Comparison of ENCODE assay signal across 1 cellular context in the genomic region with DNA sequence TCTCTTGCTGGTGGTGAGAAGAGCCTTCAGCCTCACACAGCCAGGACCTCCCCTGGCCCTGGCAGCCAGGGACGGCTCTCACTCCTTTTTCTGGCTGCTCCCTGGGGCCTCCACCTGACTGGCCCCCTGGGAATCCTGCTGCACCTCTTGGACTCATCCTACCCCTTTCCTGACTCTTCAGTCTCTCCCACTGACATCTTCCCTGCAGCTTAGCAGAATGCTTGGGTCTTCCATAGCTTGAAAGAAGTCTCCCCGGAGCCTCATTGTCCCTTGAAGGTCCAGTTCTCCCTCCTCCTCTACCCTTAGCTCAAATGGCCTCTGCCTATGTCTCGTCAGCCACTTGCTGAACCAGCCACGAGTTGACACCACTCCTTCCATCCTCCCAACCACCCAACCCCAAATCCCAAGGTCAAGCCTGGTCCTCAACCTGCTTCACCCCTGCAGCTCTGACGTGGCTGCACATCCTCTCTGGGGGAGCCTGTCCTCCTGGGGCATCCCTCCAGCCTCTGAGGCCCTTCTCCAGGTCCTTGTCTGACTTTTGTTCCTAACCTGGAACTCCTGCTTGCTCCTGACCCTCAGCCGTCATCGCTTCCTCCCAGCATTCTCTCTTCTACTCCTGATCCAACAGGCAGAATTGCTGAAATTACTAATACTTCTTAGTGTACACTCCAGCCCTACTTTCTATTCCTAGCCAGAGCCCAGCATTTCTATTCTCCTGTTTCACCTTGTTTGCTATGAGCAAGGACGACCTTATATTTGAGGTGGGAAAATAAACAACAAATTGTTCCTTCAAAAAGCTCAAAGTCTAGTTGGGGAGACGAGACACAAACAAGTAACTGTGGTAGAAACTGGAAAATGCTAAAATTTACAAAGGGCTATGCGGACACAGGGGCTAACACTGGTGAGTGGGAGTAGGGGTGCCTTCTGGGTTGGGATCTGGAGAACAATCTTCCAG.
A peak's percentile ranks its signal among the peaks of the same experiment; 100 is the strongest.
TF ChIP-seq lines count a peak whose summit lies in the region.

No MANE protein-coding gene starts in this region.

TF ChIP-seq in HepG2, 621 proteins besides CTCF, POLR2A, EP300 and RAD21 (continued from another document and continues in another):
- TF ChIP-seq, protein P1, sequence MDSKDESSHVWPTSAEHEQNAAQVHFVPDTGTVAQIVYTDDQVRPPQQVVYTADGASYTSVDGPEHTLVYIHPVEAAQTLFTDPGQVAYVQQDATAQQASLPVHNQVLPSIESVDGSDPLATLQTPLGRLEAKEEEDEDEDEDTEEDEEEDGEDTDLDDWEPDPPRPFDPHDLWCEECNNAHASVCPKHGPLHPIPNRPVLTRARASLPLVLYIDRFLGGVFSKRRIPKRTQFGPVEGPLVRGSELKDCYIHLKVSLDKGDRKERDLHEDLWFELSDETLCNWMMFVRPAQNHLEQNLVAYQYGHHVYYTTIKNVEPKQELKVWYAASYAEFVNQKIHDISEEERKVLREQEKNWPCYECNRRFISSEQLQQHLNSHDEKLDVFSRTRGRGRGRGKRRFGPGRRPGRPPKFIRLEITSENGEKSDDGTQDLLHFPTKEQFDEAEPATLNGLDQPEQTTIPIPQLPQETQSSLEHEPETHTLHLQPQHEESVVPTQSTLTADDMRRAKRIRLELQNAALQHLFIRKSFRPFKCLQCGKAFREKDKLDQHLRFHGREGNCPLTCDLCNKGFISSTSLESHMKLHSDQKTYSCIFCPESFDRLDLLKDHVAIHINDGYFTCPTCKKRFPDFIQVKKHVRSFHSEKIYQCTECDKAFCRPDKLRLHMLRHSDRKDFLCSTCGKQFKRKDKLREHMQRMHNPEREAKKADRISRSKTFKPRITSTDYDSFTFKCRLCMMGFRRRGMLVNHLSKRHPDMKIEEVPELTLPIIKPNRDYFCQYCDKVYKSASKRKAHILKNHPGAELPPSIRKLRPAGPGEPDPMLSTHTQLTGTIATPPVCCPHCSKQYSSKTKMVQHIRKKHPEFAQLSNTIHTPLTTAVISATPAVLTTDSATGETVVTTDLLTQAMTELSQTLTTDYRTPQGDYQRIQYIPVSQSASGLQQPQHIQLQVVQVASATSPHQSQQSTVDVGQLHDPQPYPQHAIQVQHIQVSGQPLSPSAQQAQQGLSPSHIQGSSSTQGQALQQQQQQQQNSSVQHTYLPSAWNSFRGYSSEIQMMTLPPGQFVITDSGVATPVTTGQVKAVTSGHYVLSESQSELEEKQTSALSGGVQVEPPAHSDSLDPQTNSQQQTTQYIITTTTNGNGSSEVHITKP (CRISPR knock-in tag; IDR thresholded peaks at IDR 0.05; ENCODE audit: low read depth): no peak
- no peak for TF ChIP-seq ZNF224 (CRISPR knock-in tag; IDR thresholded peaks at IDR 0.05)
- TF ChIP-seq ZNF891 (CRISPR knock-in tag; IDR thresholded peaks at IDR 0.05): no peak; the same call in 1 of the 2 replicates
- TF ChIP-seq, protein P2, sequence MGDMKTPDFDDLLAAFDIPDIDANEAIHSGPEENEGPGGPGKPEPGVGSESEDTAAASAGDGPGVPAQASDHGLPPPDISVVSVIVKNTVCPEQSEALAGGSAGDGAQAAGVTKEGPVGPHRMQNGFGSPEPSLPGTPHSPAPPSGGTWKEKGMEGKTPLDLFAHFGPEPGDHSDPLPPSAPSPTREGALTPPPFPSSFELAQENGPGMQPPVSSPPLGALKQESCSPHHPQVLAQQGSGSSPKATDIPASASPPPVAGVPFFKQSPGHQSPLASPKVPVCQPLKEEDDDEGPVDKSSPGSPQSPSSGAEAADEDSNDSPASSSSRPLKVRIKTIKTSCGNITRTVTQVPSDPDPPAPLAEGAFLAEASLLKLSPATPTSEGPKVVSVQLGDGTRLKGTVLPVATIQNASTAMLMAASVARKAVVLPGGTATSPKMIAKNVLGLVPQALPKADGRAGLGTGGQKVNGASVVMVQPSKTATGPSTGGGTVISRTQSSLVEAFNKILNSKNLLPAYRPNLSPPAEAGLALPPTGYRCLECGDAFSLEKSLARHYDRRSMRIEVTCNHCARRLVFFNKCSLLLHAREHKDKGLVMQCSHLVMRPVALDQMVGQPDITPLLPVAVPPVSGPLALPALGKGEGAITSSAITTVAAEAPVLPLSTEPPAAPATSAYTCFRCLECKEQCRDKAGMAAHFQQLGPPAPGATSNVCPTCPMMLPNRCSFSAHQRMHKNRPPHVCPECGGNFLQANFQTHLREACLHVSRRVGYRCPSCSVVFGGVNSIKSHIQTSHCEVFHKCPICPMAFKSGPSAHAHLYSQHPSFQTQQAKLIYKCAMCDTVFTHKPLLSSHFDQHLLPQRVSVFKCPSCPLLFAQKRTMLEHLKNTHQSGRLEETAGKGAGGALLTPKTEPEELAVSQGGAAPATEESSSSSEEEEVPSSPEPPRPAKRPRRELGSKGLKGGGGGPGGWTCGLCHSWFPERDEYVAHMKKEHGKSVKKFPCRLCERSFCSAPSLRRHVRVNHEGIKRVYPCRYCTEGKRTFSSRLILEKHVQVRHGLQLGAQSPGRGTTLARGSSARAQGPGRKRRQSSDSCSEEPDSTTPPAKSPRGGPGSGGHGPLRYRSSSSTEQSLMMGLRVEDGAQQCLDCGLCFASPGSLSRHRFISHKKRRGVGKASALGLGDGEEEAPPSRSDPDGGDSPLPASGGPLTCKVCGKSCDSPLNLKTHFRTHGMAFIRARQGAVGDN (CRISPR knock-in tag; IDR thresholded peaks at IDR 0.05): peak; percentile 76
- no peak for TF ChIP-seq BRCA1 (CRISPR knock-in tag; IDR thresholded peaks at IDR 0.05)
- TF ChIP-seq, protein P3, sequence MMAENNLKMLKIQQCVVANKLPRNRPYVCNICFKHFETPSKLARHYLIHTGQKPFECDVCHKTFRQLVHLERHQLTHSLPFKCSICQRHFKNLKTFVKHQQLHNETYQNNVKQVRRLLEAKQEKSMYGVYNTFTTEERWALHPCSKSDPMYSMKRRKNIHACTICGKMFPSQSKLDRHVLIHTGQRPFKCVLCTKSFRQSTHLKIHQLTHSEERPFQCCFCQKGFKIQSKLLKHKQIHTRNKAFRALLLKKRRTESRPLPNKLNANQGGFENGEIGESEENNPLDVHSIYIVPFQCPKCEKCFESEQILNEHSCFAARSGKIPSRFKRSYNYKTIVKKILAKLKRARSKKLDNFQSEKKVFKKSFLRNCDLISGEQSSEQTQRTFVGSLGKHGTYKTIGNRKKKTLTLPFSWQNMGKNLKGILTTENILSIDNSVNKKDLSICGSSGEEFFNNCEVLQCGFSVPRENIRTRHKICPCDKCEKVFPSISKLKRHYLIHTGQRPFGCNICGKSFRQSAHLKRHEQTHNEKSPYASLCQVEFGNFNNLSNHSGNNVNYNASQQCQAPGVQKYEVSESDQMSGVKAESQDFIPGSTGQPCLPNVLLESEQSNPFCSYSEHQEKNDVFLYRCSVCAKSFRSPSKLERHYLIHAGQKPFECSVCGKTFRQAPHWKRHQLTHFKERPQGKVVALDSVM (CRISPR knock-in tag; IDR thresholded peaks at IDR 0.05): no peak
- peak; percentile 51; the same call in 1 of the 2 replicates for TF ChIP-seq MTA1 (CRISPR knock-in tag; IDR thresholded peaks at IDR 0.05; ENCODE audit: borderline replicate concordance)
- no peak for TF ChIP-seq ATM (IDR thresholded peaks at IDR 0.05; ENCODE audit: borderline replicate concordance)
- TF ChIP-seq MYNN (CRISPR knock-in tag; IDR thresholded peaks at IDR 0.05; ENCODE audit: low read depth): no peak
- TF ChIP-seq BORCS8-MEF2B (CRISPR knock-in tag; IDR thresholded peaks at IDR 0.05): 0 out of 2 replicates have a peak, but pooled peaks have one; percentile 23
- TF ChIP-seq MTF1 (CRISPR knock-in tag; IDR thresholded peaks at IDR 0.05): no peak
- 0 out of 2 replicates have a peak, but pooled peaks have one; percentile 21 for TF ChIP-seq GATAD1 (CRISPR knock-in tag; IDR thresholded peaks at IDR 0.05)
- TF ChIP-seq ZNF563 (CRISPR knock-in tag; IDR thresholded peaks at IDR 0.05): no peak
- TF ChIP-seq PCBP1 (IDR thresholded peaks at IDR 0.05; ENCODE audit: borderline replicate concordance, low read depth, low read length): no peak
- no peak for TF ChIP-seq NAIF1 (CRISPR knock-in tag; IDR thresholded peaks at IDR 0.05; ENCODE audit: borderline replicate concordance)
- TF ChIP-seq FOXA1 (IDR thresholded peaks at IDR 0.05): no peak
- TF ChIP-seq FOXA1 (CRISPR knock-in tag; IDR thresholded peaks at IDR 0.05): 0 out of 2 replicates have a peak, but pooled peaks have one; percentile 24
- TF ChIP-seq, protein P4, sequence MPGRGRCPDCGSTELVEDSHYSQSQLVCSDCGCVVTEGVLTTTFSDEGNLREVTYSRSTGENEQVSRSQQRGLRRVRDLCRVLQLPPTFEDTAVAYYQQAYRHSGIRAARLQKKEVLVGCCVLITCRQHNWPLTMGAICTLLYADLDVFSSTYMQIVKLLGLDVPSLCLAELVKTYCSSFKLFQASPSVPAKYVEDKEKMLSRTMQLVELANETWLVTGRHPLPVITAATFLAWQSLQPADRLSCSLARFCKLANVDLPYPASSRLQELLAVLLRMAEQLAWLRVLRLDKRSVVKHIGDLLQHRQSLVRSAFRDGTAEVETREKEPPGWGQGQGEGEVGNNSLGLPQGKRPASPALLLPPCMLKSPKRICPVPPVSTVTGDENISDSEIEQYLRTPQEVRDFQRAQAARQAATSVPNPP (CRISPR knock-in tag; IDR thresholded peaks at IDR 0.05): no peak
- TF ChIP-seq, protein P5, sequence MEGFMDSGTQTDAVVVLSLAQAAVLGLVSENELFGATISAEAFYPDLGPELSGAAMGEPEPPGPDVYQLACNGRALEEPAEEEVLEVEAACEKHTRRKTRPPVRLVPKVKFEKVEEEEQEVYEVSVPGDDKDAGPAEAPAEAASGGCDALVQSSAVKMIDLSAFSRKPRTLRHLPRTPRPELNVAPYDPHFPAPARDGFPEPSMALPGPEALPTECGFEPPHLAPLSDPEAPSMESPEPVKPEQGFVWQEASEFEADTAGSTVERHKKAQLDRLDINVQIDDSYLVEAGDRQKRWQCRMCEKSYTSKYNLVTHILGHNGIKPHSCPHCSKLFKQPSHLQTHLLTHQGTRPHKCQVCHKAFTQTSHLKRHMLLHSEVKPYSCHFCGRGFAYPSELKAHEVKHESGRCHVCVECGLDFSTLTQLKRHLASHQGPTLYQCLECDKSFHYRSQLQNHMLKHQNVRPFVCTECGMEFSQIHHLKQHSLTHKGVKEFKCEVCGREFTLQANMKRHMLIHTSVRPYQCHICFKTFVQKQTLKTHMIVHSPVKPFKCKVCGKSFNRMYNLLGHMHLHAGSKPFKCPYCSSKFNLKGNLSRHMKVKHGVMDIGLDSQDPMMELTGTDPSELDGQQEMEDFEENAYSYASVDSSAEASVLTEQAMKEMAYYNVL (CRISPR knock-in tag; IDR thresholded peaks at IDR 0.05; ENCODE audit: borderline replicate concordance): no peak
- TF ChIP-seq, protein P6, sequence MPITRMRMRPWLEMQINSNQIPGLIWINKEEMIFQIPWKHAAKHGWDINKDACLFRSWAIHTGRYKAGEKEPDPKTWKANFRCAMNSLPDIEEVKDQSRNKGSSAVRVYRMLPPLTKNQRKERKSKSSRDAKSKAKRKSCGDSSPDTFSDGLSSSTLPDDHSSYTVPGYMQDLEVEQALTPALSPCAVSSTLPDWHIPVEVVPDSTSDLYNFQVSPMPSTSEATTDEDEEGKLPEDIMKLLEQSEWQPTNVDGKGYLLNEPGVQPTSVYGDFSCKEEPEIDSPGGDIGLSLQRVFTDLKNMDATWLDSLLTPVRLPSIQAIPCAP (CRISPR knock-in tag; IDR thresholded peaks at IDR 0.05; ENCODE audit: low read depth): no peak
- TF ChIP-seq ATF7 (IDR thresholded peaks at IDR 0.05): no peak
- no peak for TF ChIP-seq ATF7 (CRISPR knock-in tag; IDR thresholded peaks at IDR 0.05)
- no peak for TF ChIP-seq SMARCC2 (IDR thresholded peaks at IDR 0.05)
- TF ChIP-seq ESRRA (CRISPR knock-in tag; IDR thresholded peaks at IDR 0.05; ENCODE audit: low read depth): no peak
- no peak for TF ChIP-seq RFX1 (IDR thresholded peaks at IDR 0.05)
- TF ChIP-seq, protein P7, sequence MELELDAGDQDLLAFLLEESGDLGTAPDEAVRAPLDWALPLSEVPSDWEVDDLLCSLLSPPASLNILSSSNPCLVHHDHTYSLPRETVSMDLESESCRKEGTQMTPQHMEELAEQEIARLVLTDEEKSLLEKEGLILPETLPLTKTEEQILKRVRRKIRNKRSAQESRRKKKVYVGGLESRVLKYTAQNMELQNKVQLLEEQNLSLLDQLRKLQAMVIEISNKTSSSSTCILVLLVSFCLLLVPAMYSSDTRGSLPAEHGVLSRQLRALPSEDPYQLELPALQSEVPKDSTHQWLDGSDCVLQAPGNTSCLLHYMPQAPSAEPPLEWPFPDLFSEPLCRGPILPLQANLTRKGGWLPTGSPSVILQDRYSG (CRISPR knock-in tag; IDR thresholded peaks at IDR 0.05): no peak
- TF ChIP-seq FIP1L1 (IDR thresholded peaks at IDR 0.05; ENCODE audit: borderline replicate concordance, insufficient read depth, low read depth, low read length): no peak
- no peak for TF ChIP-seq ZNF589 (CRISPR knock-in tag; conservative IDR thresholded peaks at IDR 0.05)
- TF ChIP-seq ZNF607 (CRISPR knock-in tag; IDR thresholded peaks at IDR 0.05; ENCODE audit: borderline replicate concordance): no peak; the same call in 1 of the 2 replicates
- TF ChIP-seq SIN3A (IDR thresholded peaks at IDR 0.05; ENCODE audit: borderline replicate concordance, low read depth, low read length): no peak
- TF ChIP-seq RFXAP (CRISPR knock-in tag; IDR thresholded peaks at IDR 0.05; ENCODE audit: borderline replicate concordance): no peak
- no peak for TF ChIP-seq ZFAT (CRISPR knock-in tag; conservative IDR thresholded peaks at IDR 0.05)
- no peak for TF ChIP-seq RFXANK (CRISPR knock-in tag; IDR thresholded peaks at IDR 0.05)
- TF ChIP-seq, protein P8, sequence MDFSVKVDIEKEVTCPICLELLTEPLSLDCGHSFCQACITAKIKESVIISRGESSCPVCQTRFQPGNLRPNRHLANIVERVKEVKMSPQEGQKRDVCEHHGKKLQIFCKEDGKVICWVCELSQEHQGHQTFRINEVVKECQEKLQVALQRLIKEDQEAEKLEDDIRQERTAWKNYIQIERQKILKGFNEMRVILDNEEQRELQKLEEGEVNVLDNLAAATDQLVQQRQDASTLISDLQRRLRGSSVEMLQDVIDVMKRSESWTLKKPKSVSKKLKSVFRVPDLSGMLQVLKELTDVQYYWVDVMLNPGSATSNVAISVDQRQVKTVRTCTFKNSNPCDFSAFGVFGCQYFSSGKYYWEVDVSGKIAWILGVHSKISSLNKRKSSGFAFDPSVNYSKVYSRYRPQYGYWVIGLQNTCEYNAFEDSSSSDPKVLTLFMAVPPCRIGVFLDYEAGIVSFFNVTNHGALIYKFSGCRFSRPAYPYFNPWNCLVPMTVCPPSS (IDR thresholded peaks at IDR 0.05): no peak
- peak; percentile 92 for TF ChIP-seq ZSCAN25 (CRISPR knock-in tag; IDR thresholded peaks at IDR 0.05)
- TF ChIP-seq, protein P9, sequence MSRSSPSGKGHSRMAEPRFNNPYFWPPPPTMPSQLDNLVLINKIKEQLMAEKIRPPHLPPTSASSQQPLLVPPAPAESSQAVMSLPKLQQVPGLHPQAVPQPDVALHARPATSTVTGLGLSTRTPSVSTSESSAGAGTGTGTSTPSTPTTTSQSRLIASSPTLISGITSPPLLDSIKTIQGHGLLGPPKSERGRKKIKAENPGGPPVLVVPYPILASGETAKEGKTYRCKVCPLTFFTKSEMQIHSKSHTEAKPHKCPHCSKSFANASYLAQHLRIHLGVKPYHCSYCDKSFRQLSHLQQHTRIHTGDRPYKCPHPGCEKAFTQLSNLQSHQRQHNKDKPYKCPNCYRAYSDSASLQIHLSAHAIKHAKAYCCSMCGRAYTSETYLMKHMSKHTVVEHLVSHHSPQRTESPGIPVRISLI (CRISPR knock-in tag; IDR thresholded peaks at IDR 0.05; ENCODE audit: borderline replicate concordance): no peak
- TF ChIP-seq FOXK1 (CRISPR knock-in tag; IDR thresholded peaks at IDR 0.05; ENCODE audit: borderline replicate concordance, low read depth): peak; percentile 44; the same call in 1 of the 2 replicates
- no peak for TF ChIP-seq CREM (IDR thresholded peaks at IDR 0.05)
- no peak for TF ChIP-seq CREM (CRISPR knock-in tag; IDR thresholded peaks at IDR 0.05)
- TF ChIP-seq RCOR2 (CRISPR knock-in tag; IDR thresholded peaks at IDR 0.05): no peak
- peak; percentile 26 for TF ChIP-seq ZNF878 (CRISPR knock-in tag; IDR thresholded peaks at IDR 0.05)
- TF ChIP-seq SPEN (CRISPR knock-in tag; IDR thresholded peaks at IDR 0.05; ENCODE audit: low read depth): no peak
- no peak for TF ChIP-seq KDM5A (IDR thresholded peaks at IDR 0.05; ENCODE audit: borderline replicate concordance, low read length)
- TF ChIP-seq KLF12 (CRISPR knock-in tag; IDR thresholded peaks at IDR 0.05; ENCODE audit: borderline replicate concordance): no peak
